ENCODE assay signal across 12 cellular contexts in the genomic region with DNA sequence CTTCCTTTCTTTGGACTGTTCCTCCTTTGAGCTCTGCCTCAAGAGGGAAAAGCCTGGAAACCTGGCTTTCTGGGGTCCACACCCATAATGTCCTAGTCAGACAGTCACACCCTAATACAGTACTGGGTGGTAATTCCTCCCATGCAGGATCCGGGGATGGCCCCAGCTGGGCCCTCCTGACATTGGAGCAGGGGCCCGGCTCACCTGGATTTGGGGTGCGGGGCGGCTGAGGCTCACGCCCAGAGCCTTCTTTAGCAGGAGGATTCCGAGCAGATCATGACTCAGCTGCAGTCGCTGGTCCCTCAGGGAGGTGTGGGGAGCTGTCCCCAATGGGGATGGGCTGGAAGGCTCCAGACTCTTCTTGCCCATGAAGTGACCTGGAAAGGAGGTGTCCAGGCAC. TPM values are rescaled to one million over a fixed set of nuclear protein-coding genes. Genes with fewer than 3 reads are reported as not detected.
A peak's percentile ranks its signal among the peaks of the same experiment; 100 is the strongest.
DNase-seq lines count a peak whose midpoint lies in the region; ATAC-seq and TF ChIP-seq lines count a peak whose summit lies in the region.
"Had no signal": no experiment of that assay in that cellular context is flagged by ENCODE, and none has a peak within 500 bp of the region (broad histone marks: within the 10 kb centered on the region; RNA-seq: fewer than 3 reads in every experiment).

No MANE protein-coding gene starts in this region.

- DNase-seq in Right ventricle myocardium inferior (ENCODE audit: missing footprints) (peak; percentile 67), cardiac septum (ENCODE audit: low spot score) (no peak), immature natural killer cell (no peak), type B pancreatic cell (ENCODE audit: extremely low spot score, unreplicated experiment) (no peak)
- DNase-seq in activated CD4-positive, alpha-beta memory T cell treated with anti-CD3 and anti-CD28 coated beads, Interleukin-2, amount 10 ng/mL, durations not matched to agents 7 days and 5 days, result no peak
- DNase-seq in stimulated activated CD4-positive, alpha-beta T cell treated with anti-CD3 and anti-CD28 coated beads, Interleukin-4, amount 100 ng/mL, for 24 hours, result no peak
- DNase-seq: body of pancreas, GDM1, NCI-H1436 treated with DMSO at 0.1 percent for 48 hours, NCI-H82 had no signal

- CTCF ChIA-PET in activated CD4-positive, alpha-beta memory T cell treated with anti-CD3 and anti-CD28 coated beads, Interleukin-2, amount 10 ng/mL, durations not matched to agents 7 days and 5 days (lab: Charles Lee), result interaction anchor here (1.9 to 6.1 kb wide), 4 partner anchors 25 to 70 kb away, joined by 6 to 36 read pairs (median 9); partner anchors contain the start of genes SEC11A and ZSCAN2

- POLR2A ChIA-PET in activated CD4-positive, alpha-beta memory T cell treated with anti-CD3 and anti-CD28 coated beads, Interleukin-2, amount 10 ng/mL, durations not matched to agents 7 days and 5 days (lab: Charles Lee), result interaction anchor here (1.8 to 5.3 kb wide), 6 partner anchors 25 to 92 kb away, joined by 4 to 42 read pairs (median 18); partner anchors contain the start of gene SEC11A

- H3K27ac Mint-ChIP-seq in activated CD4-positive, alpha-beta memory T cell treated with anti-CD3 and anti-CD28 coated beads, Interleukin-2, amount 10 ng/mL, durations not matched to agents 7 days and 5 days, result no peak overlapping the region
- H3K27ac Mint-ChIP-seq in immature natural killer cell (peak overlapping the region in 1 of 6 donors; percentile 17), type B pancreatic cell (no peak overlapping the region)

- peaks cover 17% of the 10 kb centered on the region for H3K36me3 Mint-ChIP-seq in activated CD4-positive, alpha-beta memory T cell treated with anti-CD3 and anti-CD28 coated beads, Interleukin-2, amount 10 ng/mL, durations not matched to agents 7 days and 5 days (ENCODE audit: low read depth)
- H3K36me3 Mint-ChIP-seq in immature natural killer cell (peaks cover 4 to 5% (median 4%) of the 10 kb centered on the region in 3 donors), type B pancreatic cell (peaks cover 5% of the 10 kb centered on the region)

- intact Hi-C loops in Right ventricle myocardium inferior (cut with DNase I) (loop anchor here (5.0 kb wide), 3 partner anchors 45 to 160 kb away; partner anchors contain the start of genes ALPK3 and SEC11A), cardiac septum (cut with DNase I) (loop anchor here (5.0 to 10.0 kb wide), 4 partner anchors 58 to 260 kb away; partner anchors contain the start of genes ALPK3, SEC11A and ZNF592)

- H3K9me3 Mint-ChIP-seq in activated CD4-positive, alpha-beta memory T cell treated with anti-CD3 and anti-CD28 coated beads, Interleukin-2, amount 10 ng/mL, durations not matched to agents 7 days and 5 days, result no peaks in the 10 kb centered on the region
- H3K9me3 Mint-ChIP-seq in immature natural killer cell (no peaks in the 10 kb centered on the region), type B pancreatic cell (no peaks in the 10 kb centered on the region)

- no peak for TF ChIP-seq CTCF in type B pancreatic cell (conservative IDR thresholded peaks at IDR 0.05)

- peaks cover 46% of the 10 kb centered on the region for H3K4me1 Mint-ChIP-seq in activated CD4-positive, alpha-beta memory T cell treated with anti-CD3 and anti-CD28 coated beads, Interleukin-2, amount 10 ng/mL, durations not matched to agents 7 days and 5 days
- H3K4me1 Mint-ChIP-seq in immature natural killer cell, result peaks cover 48 to 71% of the 10 kb centered on the region in 2 donors
- peaks cover 21% of the 10 kb centered on the region for H3K4me1 Mint-ChIP-seq in type B pancreatic cell (ENCODE audit: unreplicated experiment)

- ATAC-seq in Right ventricle myocardium inferior (no peak), HG03469 (IDR thresholded peaks at IDR 0.05; ENCODE audit: unreplicated experiment) (no peak), GM18868 (IDR thresholded peaks at IDR 0.05; ENCODE audit: unreplicated experiment) (no peak)
- ATAC-seq: body of pancreas had no signal

- no peaks in the 10 kb centered on the region for H3K27me3 Mint-ChIP-seq in activated CD4-positive, alpha-beta memory T cell treated with anti-CD3 and anti-CD28 coated beads, Interleukin-2, amount 10 ng/mL, durations not matched to agents 7 days and 5 days
- peaks cover 9 to 20% (median 11%) of the 10 kb centered on the region in 3 donors for H3K27me3 Mint-ChIP-seq in immature natural killer cell (ENCODE audit: low read depth in 3 of 3)
- H3K27me3 Mint-ChIP-seq in type B pancreatic cell, result peaks cover 5% of the 10 kb centered on the region

- peak overlapping the region; percentile 73 for H3K4me3 Mint-ChIP-seq in activated CD4-positive, alpha-beta memory T cell treated with anti-CD3 and anti-CD28 coated beads, Interleukin-2, amount 10 ng/mL, durations not matched to agents 7 days and 5 days
- peak overlapping the region; percentile 68 to 82 (median 74) for H3K4me3 Mint-ChIP-seq in immature natural killer cell
- H3K4me3 Mint-ChIP-seq in type B pancreatic cell, result peak overlapping the region; percentile 85

RNA-seq across cellular contexts. Expression of gene NMB, which starts 1.0 kb away (rescaled TPM):
- total RNA-seq in Right ventricle myocardium inferior, result 3.9 TPM
- 2.6 TPM for total RNA-seq in cardiac septum
- 1 to 10 TPM; 4.0 to 4.1 TPM for total RNA-seq in activated CD4-positive, alpha-beta memory T cell treated with anti-CD3 and anti-CD28 coated beads, Interleukin-2, amount 10 ng/mL, durations not matched to agents 7 days and 5 days
- polyA plus RNA-seq in immature natural killer cell, result 10 to 100 TPM in 1 of 3 donors, 1 to 10 TPM in 2; 3.2 to 10.8 (median 10.0) TPM
- total RNA-seq in type B pancreatic cell (ENCODE audit: low replicate concordance), result 7.4 and 8.2 TPM in 2 replicates

RNA-seq across cellular contexts. Expression of gene WDR73, which starts 2.9 kb away (rescaled TPM):
- total RNA-seq in Right ventricle myocardium inferior (12.8 TPM), cardiac septum (15.2 TPM), type B pancreatic cell (ENCODE audit: low replicate concordance) (42.9 and 51.8 TPM in 2 replicates)
- 10 to 100 TPM; 17.6 to 17.9 TPM for total RNA-seq in activated CD4-positive, alpha-beta memory T cell treated with anti-CD3 and anti-CD28 coated beads, Interleukin-2, amount 10 ng/mL, durations not matched to agents 7 days and 5 days
- 10 to 100 TPM; 11.4 to 22.5 (median 17.0) TPM for polyA plus RNA-seq in immature natural killer cell

RNA-seq across cellular contexts. Expression of gene ZSCAN2, which starts 56.2 kb away (rescaled TPM):
- total RNA-seq in Right ventricle myocardium inferior (5.7 TPM), cardiac septum (4.6 TPM), type B pancreatic cell (ENCODE audit: low replicate concordance) (18.4 and 26.2 TPM in 2 replicates)
- 10 to 100 TPM; 10.8 to 10.9 TPM for total RNA-seq in activated CD4-positive, alpha-beta memory T cell treated with anti-CD3 and anti-CD28 coated beads, Interleukin-2, amount 10 ng/mL, durations not matched to agents 7 days and 5 days
- polyA plus RNA-seq in immature natural killer cell, result 10 to 100 TPM in 1 of 3 donors, 1 to 10 TPM in 2; 5.8 to 14.7 (median 6.8) TPM

RNA-seq across cellular contexts. Expression of gene SEC11A, which starts 59.0 kb away (rescaled TPM):
- 84.7 TPM for total RNA-seq in Right ventricle myocardium inferior
- total RNA-seq in cardiac septum, result 63.8 TPM
- 100 to 1,000 TPM; 132 to 139 TPM for total RNA-seq in activated CD4-positive, alpha-beta memory T cell treated with anti-CD3 and anti-CD28 coated beads, Interleukin-2, amount 10 ng/mL, durations not matched to agents 7 days and 5 days
- 100 to 1,000 TPM; 173 to 210 (median 188) TPM for polyA plus RNA-seq in immature natural killer cell
- 178 and 185 TPM in 2 replicates for total RNA-seq in type B pancreatic cell (ENCODE audit: low replicate concordance)
